In the genomic region with DNA sequence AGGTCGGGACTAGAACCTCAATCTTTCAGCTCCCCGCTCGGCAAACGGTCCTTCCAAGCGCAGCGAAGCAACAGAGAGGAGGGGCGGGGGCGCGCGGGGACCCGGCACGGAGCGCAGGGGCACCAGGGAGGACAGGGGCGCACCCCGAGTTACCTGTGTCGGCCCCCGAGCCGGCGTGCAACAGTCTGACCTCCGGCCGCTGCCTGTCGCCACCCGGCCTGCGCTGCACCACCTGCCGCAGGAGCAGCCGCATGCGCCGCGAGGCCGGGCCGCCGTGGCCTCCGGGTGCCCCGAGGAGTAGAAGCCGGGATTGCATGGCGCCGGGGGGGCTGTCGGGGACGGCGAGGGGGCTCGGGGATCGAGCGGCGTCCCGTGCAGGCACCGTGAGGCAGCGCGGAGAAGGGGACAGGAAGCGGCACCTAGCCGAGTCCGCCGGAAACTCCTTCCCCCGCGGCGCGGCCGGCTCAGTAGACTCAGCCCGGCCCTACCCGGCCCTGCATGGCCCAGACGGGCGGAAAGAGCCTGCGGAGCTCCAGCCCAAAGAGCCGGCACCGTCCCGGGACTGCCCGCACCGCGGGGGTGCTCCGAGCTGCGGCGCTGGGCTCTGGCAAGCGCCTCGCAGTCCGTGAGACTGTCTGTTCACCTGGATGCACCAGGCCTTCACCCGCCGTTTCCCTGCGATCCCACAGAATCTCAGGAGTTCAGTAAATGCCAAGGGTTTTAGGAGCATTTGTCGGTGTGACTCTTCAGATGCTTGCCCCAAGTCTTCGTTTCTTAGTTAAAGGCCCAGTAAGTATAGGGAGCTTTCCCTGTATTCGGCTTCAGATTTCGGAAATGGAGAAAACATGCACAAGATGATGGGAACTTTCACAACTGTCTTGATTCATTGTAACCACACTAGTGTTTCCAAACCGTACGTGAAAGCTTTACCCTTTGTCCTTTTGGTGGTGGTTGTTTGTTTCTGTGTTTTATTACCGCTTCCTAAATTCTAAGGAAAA, we compare ENCODE assay signal across 8 cellular contexts. TPM values are rescaled to one million over a fixed set of nuclear protein-coding genes. Genes with fewer than 3 reads are reported as not detected.
DNase-seq lines count a peak whose midpoint lies in the region; ATAC-seq lines count a peak whose summit lies in the region.

A gene (minus strand): TSS at position 410 of the 998 bp plus-strand sequence. CDS start 94 bp downstream, at position 316.

- POLR2A ChIA-PET in activated CD4-positive, alpha-beta T cell treated with anti-CD3 and anti-CD28 coated beads for 36 hours (lab: Charles Lee) = interaction anchor here (0.6 to 1.5 kb wide), 5 partner anchors 43 to 938 kb away, joined by 3 to 4 read pairs (median 3); a partner anchor contains a TSS

- H3K4me1 Mint-ChIP-seq in activated CD4-positive, alpha-beta T cell treated with anti-CD3 and anti-CD28 coated beads for 36 hours = peaks cover 59% of the 10 kb centered on the region

- H3K4me3 Mint-ChIP-seq in activated CD4-positive, alpha-beta T cell treated with anti-CD3 and anti-CD28 coated beads for 36 hours = peak within 1 kb of the TSS; percentile 92

- intact Hi-C loops in activated CD4-positive, alpha-beta T cell treated with anti-CD3 and anti-CD28 coated beads for 36 hours (cut with DNase I, micrococcal nuclease) = loop anchor here (1.0 to 5.0 kb wide), 7 partner anchors 56 to 649 kb away; a partner anchor contains a TSS

- CTCF ChIA-PET in activated CD4-positive, alpha-beta T cell treated with anti-CD3 and anti-CD28 coated beads for 36 hours (lab: Charles Lee) = interaction anchor here (0.5 to 1.6 kb wide), 11 partner anchors 9 to 942 kb away, joined by 3 to 4 read pairs (median 3); a partner anchor contains a TSS

- peak within 1 kb of the TSS; percentile 74 for H3K27ac ChIP-seq in cingulate gyrus (ENCODE audit: low read depth, low read length)

- in situ Hi-C loops in ACHN (cut with HindIII; ENCODE audit: low pct_ligation_motif_present, low pct_unique_long_range_greater_than_20kb, low sequenced_read_pairs) = no loop called here

- H3K27ac Mint-ChIP-seq in activated CD4-positive, alpha-beta T cell treated with anti-CD3 and anti-CD28 coated beads for 36 hours = peak within 1 kb of the TSS; percentile 99

- ATAC-seq in GM18858 (IDR thresholded peaks at IDR 0.05; ENCODE audit: unreplicated experiment) (peak; percentile 78), HG03095 (IDR thresholded peaks at IDR 0.05; ENCODE audit: unreplicated experiment) (peak; percentile 88)
- ATAC-seq in activated CD4-positive, alpha-beta T cell treated with anti-CD3 and anti-CD28 coated beads for 36 hours = peak; percentile 81

- H3K27me3 Mint-ChIP-seq in activated CD4-positive, alpha-beta T cell treated with anti-CD3 and anti-CD28 coated beads for 36 hours = peaks cover 2% of the 10 kb centered on the region

- peaks cover 20% of the 10 kb centered on the region for H3K36me3 Mint-ChIP-seq in activated CD4-positive, alpha-beta T cell treated with anti-CD3 and anti-CD28 coated beads for 36 hours (ENCODE audit: low read depth)

- no peaks in the 10 kb centered on the region for H3K9me3 Mint-ChIP-seq in activated CD4-positive, alpha-beta T cell treated with anti-CD3 and anti-CD28 coated beads for 36 hours (ENCODE audit: low read depth)

- DNase-seq in ACHN = peak; percentile 66
- DNase-seq in NCI-H446 (lab: John Stamatoyannopoulos, UW) = peak; percentile 56 to 81
- peak; percentile 93 for DNase-seq in activated CD4-positive, alpha-beta T cell treated with anti-CD3 and anti-CD28 coated beads for 36 hours
- peak; percentile 85 for DNase-seq in kidney tubule cell (ENCODE audit: low spot score)
- DNase-seq in stimulated activated CD4-positive, alpha-beta T cell treated with anti-CD3 and anti-CD28 coated beads, Interleukin-1b, Interleukin-23, amount 100 ng/mL, for 24 hours (ENCODE audit: low read depth in 4 of 4, low spot score in 1 of 4) = peak; percentile 59 to 82 (median 78)

RNA-seq across cellular contexts. Expression of the gene that starts here (rescaled TPM):
- 10 to 100 TPM; 21.7 to 26.2 TPM for total RNA-seq in activated CD4-positive, alpha-beta T cell treated with anti-CD3 and anti-CD28 coated beads for 36 hours

Comparison
In these comparisons a context has a peak if more than half of its experiments do, and no peak if none do; other contexts are left out.
1. Peak in every context shown above with its lines: DNase-seq, ATAC-seq and H3K27ac ChIP-seq.